ENCODE assay signal across 2 cellular contexts in the genomic region with DNA sequence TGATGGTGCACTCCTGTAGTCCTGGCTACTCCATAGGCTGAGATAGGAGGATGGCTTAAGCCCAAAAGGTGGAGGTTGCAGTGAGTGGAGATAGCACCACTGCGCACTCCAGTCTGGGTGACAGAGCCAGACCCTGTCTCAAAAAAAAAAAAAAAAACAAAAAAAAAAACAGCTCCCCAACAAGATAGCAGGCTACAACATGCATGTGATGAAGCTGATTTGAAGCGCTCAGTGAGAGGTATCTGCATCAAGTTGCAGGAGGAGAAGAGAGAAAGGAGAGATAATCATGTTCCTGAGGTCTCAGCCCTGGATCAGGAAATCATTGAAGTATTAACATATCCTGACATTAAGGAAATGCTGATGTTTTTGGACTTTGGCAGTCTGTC.
TF ChIP-seq lines count a peak whose summit lies in the region.

No MANE protein-coding gene starts in this region.

TF ChIP-seq in SK-N-SH, 30 proteins besides CTCF, POLR2A, EP300 and RAD21 (continued from another document):
- TF ChIP-seq, protein P1, sequence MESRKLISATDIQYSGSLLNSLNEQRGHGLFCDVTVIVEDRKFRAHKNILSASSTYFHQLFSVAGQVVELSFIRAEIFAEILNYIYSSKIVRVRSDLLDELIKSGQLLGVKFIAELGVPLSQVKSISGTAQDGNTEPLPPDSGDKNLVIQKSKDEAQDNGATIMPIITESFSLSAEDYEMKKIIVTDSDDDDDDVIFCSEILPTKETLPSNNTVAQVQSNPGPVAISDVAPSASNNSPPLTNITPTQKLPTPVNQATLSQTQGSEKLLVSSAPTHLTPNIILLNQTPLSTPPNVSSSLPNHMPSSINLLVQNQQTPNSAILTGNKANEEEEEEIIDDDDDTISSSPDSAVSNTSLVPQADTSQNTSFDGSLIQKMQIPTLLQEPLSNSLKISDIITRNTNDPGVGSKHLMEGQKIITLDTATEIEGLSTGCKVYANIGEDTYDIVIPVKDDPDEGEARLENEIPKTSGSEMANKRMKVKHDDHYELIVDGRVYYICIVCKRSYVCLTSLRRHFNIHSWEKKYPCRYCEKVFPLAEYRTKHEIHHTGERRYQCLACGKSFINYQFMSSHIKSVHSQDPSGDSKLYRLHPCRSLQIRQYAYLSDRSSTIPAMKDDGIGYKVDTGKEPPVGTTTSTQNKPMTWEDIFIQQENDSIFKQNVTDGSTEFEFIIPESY (IDR thresholded peaks at IDR 0.05; ENCODE audit: borderline replicate concordance, low read depth): no peak
- TF ChIP-seq, protein P2, sequence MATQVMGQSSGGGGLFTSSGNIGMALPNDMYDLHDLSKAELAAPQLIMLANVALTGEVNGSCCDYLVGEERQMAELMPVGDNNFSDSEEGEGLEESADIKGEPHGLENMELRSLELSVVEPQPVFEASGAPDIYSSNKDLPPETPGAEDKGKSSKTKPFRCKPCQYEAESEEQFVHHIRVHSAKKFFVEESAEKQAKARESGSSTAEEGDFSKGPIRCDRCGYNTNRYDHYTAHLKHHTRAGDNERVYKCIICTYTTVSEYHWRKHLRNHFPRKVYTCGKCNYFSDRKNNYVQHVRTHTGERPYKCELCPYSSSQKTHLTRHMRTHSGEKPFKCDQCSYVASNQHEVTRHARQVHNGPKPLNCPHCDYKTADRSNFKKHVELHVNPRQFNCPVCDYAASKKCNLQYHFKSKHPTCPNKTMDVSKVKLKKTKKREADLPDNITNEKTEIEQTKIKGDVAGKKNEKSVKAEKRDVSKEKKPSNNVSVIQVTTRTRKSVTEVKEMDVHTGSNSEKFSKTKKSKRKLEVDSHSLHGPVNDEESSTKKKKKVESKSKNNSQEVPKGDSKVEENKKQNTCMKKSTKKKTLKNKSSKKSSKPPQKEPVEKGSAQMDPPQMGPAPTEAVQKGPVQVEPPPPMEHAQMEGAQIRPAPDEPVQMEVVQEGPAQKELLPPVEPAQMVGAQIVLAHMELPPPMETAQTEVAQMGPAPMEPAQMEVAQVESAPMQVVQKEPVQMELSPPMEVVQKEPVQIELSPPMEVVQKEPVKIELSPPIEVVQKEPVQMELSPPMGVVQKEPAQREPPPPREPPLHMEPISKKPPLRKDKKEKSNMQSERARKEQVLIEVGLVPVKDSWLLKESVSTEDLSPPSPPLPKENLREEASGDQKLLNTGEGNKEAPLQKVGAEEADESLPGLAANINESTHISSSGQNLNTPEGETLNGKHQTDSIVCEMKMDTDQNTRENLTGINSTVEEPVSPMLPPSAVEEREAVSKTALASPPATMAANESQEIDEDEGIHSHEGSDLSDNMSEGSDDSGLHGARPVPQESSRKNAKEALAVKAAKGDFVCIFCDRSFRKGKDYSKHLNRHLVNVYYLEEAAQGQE (IDR thresholded peaks at IDR 0.05; ENCODE audit: low read depth, low read length): no peak
- TF ChIP-seq MEF2A (IDR thresholded peaks at IDR 0.05; ENCODE audit: borderline replicate concordance, low read depth) (no peak), FOSL2 (IDR thresholded peaks at IDR 0.05; ENCODE audit: borderline replicate concordance, low read depth) (no peak), NFIC (IDR thresholded peaks at IDR 0.05; ENCODE audit: borderline replicate concordance) (no peak), SIN3A (IDR thresholded peaks at IDR 0.05; ENCODE audit: borderline replicate concordance, low read depth, low read length) (no peak), NRF1 (IDR thresholded peaks at IDR 0.05; ENCODE audit: low read depth, low read length) (no peak), MXI1 (IDR thresholded peaks at IDR 0.05; ENCODE audit: low read depth, low read length) (no peak), RXRA (IDR thresholded peaks at IDR 0.05; ENCODE audit: borderline replicate concordance, low read depth) (no peak), TCF12 (IDR thresholded peaks at IDR 0.05) (no peak), EZH2phosphoT487 (IDR thresholded peaks at IDR 0.05; ENCODE audit: borderline replicate concordance, low read depth) (no peak), CHD2 (IDR thresholded peaks at IDR 0.05; ENCODE audit: low read length, partially characterized antibody) (no peak), RFX5 (IDR thresholded peaks at IDR 0.05; ENCODE audit: low read length) (no peak), JUND (IDR thresholded peaks at IDR 0.05) (no peak), POLR2AphosphoS5 (IDR thresholded peaks at IDR 0.05; ENCODE audit: low read depth, low read length) (no peak)
- TF ChIP-seq, protein P3, sequence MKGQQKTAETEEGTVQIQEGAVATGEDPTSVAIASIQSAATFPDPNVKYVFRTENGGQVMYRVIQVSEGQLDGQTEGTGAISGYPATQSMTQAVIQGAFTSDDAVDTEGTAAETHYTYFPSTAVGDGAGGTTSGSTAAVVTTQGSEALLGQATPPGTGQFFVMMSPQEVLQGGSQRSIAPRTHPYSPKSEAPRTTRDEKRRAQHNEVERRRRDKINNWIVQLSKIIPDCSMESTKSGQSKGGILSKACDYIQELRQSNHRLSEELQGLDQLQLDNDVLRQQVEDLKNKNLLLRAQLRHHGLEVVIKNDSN (IDR thresholded peaks at IDR 0.05; ENCODE audit: borderline replicate concordance, low read depth): no peak
- TF ChIP-seq, protein P4, sequence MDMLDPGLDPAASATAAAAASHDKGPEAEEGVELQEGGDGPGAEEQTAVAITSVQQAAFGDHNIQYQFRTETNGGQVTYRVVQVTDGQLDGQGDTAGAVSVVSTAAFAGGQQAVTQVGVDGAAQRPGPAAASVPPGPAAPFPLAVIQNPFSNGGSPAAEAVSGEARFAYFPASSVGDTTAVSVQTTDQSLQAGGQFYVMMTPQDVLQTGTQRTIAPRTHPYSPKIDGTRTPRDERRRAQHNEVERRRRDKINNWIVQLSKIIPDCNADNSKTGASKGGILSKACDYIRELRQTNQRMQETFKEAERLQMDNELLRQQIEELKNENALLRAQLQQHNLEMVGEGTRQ (IDR thresholded peaks at IDR 0.05; ENCODE audit: borderline replicate concordance, low read depth, low read length): no peak

TF ChIP-seq in SK-N-SH treated with all-trans-retinoic acid at 6 μM for 48 hours, 23 proteins besides CTCF, POLR2A, EP300 and RAD21 (continued from another document):
- TF ChIP-seq, protein P5, sequence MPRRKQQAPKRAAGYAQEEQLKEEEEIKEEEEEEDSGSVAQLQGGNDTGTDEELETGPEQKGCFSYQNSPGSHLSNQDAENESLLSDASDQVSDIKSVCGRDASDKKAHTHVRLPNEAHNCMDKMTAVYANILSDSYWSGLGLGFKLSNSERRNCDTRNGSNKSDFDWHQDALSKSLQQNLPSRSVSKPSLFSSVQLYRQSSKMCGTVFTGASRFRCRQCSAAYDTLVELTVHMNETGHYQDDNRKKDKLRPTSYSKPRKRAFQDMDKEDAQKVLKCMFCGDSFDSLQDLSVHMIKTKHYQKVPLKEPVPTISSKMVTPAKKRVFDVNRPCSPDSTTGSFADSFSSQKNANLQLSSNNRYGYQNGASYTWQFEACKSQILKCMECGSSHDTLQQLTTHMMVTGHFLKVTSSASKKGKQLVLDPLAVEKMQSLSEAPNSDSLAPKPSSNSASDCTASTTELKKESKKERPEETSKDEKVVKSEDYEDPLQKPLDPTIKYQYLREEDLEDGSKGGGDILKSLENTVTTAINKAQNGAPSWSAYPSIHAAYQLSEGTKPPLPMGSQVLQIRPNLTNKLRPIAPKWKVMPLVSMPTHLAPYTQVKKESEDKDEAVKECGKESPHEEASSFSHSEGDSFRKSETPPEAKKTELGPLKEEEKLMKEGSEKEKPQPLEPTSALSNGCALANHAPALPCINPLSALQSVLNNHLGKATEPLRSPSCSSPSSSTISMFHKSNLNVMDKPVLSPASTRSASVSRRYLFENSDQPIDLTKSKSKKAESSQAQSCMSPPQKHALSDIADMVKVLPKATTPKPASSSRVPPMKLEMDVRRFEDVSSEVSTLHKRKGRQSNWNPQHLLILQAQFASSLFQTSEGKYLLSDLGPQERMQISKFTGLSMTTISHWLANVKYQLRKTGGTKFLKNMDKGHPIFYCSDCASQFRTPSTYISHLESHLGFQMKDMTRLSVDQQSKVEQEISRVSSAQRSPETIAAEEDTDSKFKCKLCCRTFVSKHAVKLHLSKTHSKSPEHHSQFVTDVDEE (CRISPR knock-in tag; IDR thresholded peaks at IDR 0.05): no peak
- TF ChIP-seq, protein P6, sequence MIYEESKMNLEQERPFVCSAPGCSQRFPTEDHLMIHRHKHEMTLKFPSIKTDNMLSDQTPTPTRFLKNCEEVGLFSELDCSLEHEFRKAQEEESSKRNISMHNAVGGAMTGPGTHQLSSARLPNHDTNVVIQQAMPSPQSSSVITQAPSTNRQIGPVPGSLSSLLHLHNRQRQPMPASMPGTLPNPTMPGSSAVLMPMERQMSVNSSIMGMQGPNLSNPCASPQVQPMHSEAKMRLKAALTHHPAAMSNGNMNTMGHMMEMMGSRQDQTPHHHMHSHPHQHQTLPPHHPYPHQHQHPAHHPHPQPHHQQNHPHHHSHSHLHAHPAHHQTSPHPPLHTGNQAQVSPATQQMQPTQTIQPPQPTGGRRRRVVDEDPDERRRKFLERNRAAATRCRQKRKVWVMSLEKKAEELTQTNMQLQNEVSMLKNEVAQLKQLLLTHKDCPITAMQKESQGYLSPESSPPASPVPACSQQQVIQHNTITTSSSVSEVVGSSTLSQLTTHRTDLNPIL (CRISPR knock-in tag; IDR thresholded peaks at IDR 0.05; ENCODE audit: low read depth): no peak
- no peak for TF ChIP-seq ARNTL (CRISPR knock-in tag; IDR thresholded peaks at IDR 0.05; ENCODE audit: borderline replicate concordance, low read depth)
- no peak for TF ChIP-seq ZNF565 (CRISPR knock-in tag; conservative IDR thresholded peaks at IDR 0.05; ENCODE audit: low read depth)
- TF ChIP-seq ESRRG (CRISPR knock-in tag; IDR thresholded peaks at IDR 0.05): no peak
- no peak for TF ChIP-seq BACH2 (CRISPR knock-in tag; IDR thresholded peaks at IDR 0.05; ENCODE audit: borderline replicate concordance)
- no peak for TF ChIP-seq RARB (CRISPR knock-in tag; IDR thresholded peaks at IDR 0.05)
- TF ChIP-seq SNAI2 (CRISPR knock-in tag; IDR thresholded peaks at IDR 0.05): no peak
- no peak for TF ChIP-seq ISL1 (CRISPR knock-in tag; IDR thresholded peaks at IDR 0.05)
